In the genomic region with DNA sequence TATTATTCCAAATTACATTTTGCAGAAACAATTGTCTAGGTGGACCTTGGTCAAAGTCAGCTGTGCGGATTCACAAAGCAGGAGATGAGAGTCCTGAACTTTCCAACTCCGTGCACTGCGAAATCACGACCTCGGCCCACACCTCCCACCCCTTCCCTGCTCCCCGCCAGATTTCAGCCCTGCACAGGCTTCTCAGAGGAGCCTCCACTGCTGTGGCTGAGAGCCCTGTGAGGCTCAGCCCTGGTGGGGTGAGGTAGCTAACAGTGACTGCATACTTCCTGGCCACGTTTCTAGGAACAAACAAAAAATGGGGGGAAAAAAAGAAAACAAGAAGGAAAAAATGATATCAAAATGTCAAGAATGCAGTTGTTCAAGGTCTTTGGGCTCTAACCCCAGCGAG, we compare ENCODE assay signal across 17 cellular contexts.
DNase-seq lines count a peak whose midpoint lies in the region; ATAC-seq and TF ChIP-seq lines count a peak whose summit lies in the region.
"Had no signal": no experiment of that assay in that cellular context is flagged by ENCODE, and none has a peak within 500 bp of the region (broad histone marks: within the 10 kb centered on the region; RNA-seq: fewer than 3 reads in every experiment).

No MANE protein-coding gene starts in this region.

- no peak overlapping the region for H2BK12ac ChIP-seq in neuronal stem cell (ENCODE audit: low read length)

- no peaks in the 10 kb centered on the region for H3K9me3 Mint-ChIP-seq in WTC11
- H3K9me3 Mint-ChIP-seq in natural killer cell treated with Interleukin-12 subunit alpha and Interleukin-12 subunit beta and Interleukin-15 and Interleukin-18, amount 100 ng/mL, for 72 hours = no peaks in the 10 kb centered on the region
- H3K9me3 Mint-ChIP-seq: CD4-positive, CD25-positive, alpha-beta regulatory T cell; CD8-positive, alpha-beta T cell had no signal

- H3K27ac ChIP-seq in mesodermal cell (ENCODE audit: low read depth, low read length, severe bottlenecking) (peak overlapping the region; percentile 5), neuronal stem cell (replicated peaks; ENCODE audit: low read length) (no peak overlapping the region)

- H2BK15ac ChIP-seq in neuronal stem cell (ENCODE audit: low read length) = no peak overlapping the region

- H3K36me3 Mint-ChIP-seq in WTC11 = no peaks in the 10 kb centered on the region
- H3K36me3 Mint-ChIP-seq in natural killer cell treated with Interleukin-12 subunit alpha and Interleukin-12 subunit beta and Interleukin-15 and Interleukin-18, amount 100 ng/mL, for 72 hours = no peaks in the 10 kb centered on the region
- H3K36me3 Mint-ChIP-seq: CD4-positive, CD25-positive, alpha-beta regulatory T cell; CD8-positive, alpha-beta T cell had no signal

- H3K4me2 ChIP-seq in neuronal stem cell (ENCODE audit: insufficient read depth, low read length, poor library complexity, severe bottlenecking) = no peak overlapping the region

- no peak overlapping the region for H2AFZ ChIP-seq in neuronal stem cell (ENCODE audit: low read length)

- CTCF ChIA-PET in WTC11 (lab: Charles Lee) = no interaction called here

- H4K8ac ChIP-seq in neuronal stem cell (ENCODE audit: low read depth, low read length) = no peak overlapping the region

- H3K23ac ChIP-seq in neuronal stem cell (ENCODE audit: low read depth, low read length, poor library complexity) = no peak overlapping the region

- H3K4me1 Mint-ChIP-seq in WTC11 = peaks cover 22% of the 10 kb centered on the region
- H3K4me1 Mint-ChIP-seq in natural killer cell treated with Interleukin-12 subunit alpha and Interleukin-12 subunit beta and Interleukin-15 and Interleukin-18, amount 100 ng/mL, for 72 hours (ENCODE audit: low read depth in 2 of 2) = no peaks in the 10 kb centered on the region
- H3K4me1 Mint-ChIP-seq: CD4-positive, CD25-positive, alpha-beta regulatory T cell had no signal

- H3K14ac ChIP-seq in neuronal stem cell (ENCODE audit: low read length) = no peak overlapping the region

- H2BK120ac ChIP-seq in neuronal stem cell (ENCODE audit: low read depth, low read length) = peak overlapping the region; percentile 73

- H3K9me3 ChIP-seq in mesodermal cell (ENCODE audit: control insufficient read depth, low read length) (no peaks in the 10 kb centered on the region), neuronal stem cell (replicated peaks in 1 of 2; ENCODE audit: control insufficient read depth in 2 of 2, insufficient read depth in 1 of 2, low read depth in 1 of 2, low read length in 2 of 2) (no peaks in the 10 kb centered on the region)
- H3K9me3 ChIP-seq: Caco-2 had no signal

- peak overlapping the region; percentile 51 for H3K18ac ChIP-seq in neuronal stem cell (ENCODE audit: low read length)

- H3K9ac ChIP-seq in neuronal stem cell (ENCODE audit: low read depth, low read length, poor library complexity) = no peak overlapping the region

- H4K91ac ChIP-seq in neuronal stem cell (ENCODE audit: low read depth, low read length, poor library complexity) = no peak overlapping the region

- no peak overlapping the region for H3K4me3 ChIP-seq in mesodermal cell (ENCODE audit: extremely low read depth, insufficient read depth, low read length, poor library complexity, severe bottlenecking)
- H3K4me3 ChIP-seq in neuronal stem cell (ENCODE audit: low read length in 2 of 2) = no peak overlapping the region

- no peaks in the 10 kb centered on the region for H3K27me3 ChIP-seq in neuronal stem cell (ENCODE audit: control insufficient read depth in 3 of 3, insufficient read depth in 3 of 3, low read depth in 1 of 3, low read length in 3 of 3)

- H2AK5ac ChIP-seq in neuronal stem cell (ENCODE audit: low read depth, low read length) = no peak overlapping the region

- DNase-seq in WTC11 (ENCODE audit: low spot score) = no peak
- DNase-seq in neuronal stem cell (ENCODE audit: low spot score) = no peak
- DNase-seq in sciatic nerve (ENCODE audit: low spot score) = no peak
- DNase-seq in left colon = no peak
- no peak for DNase-seq in natural killer cell treated with Interleukin-12 subunit alpha and Interleukin-12 subunit beta and Interleukin-15 and Interleukin-18, amount 100 ng/mL, for 72 hours (ENCODE audit: low spot score)
- DNase-seq: C1 segment of cervical spinal cord; Caco-2; CD4-positive, CD25-positive, alpha-beta regulatory T cell; CD8-positive, alpha-beta T cell; DMS79; EL; GDM1; H7; HCEC 1CT had no signal

- H2BK5ac ChIP-seq in neuronal stem cell (ENCODE audit: low read length) = no peak overlapping the region

- no peak overlapping the region for H3K27ac Mint-ChIP-seq in WTC11
- H3K27ac Mint-ChIP-seq in natural killer cell treated with Interleukin-12 subunit alpha and Interleukin-12 subunit beta and Interleukin-15 and Interleukin-18, amount 100 ng/mL, for 72 hours = no peak overlapping the region
- H3K27ac Mint-ChIP-seq: CD4-positive, CD25-positive, alpha-beta regulatory T cell; CD8-positive, alpha-beta T cell had no signal

- POLR2A ChIA-PET in WTC11 (lab: Charles Lee) = no interaction called here

- no peak overlapping the region for H3K4me3 Mint-ChIP-seq in WTC11
- no peak overlapping the region for H3K4me3 Mint-ChIP-seq in natural killer cell treated with Interleukin-12 subunit alpha and Interleukin-12 subunit beta and Interleukin-15 and Interleukin-18, amount 100 ng/mL, for 72 hours
- H3K4me3 Mint-ChIP-seq: CD4-positive, CD25-positive, alpha-beta regulatory T cell; CD8-positive, alpha-beta T cell had no signal

- no peaks in the 10 kb centered on the region for H3K36me3 ChIP-seq in mesodermal cell (ENCODE audit: control insufficient read depth, insufficient read depth, low read length)
- H3K36me3 ChIP-seq in neuronal stem cell (replicated peaks in 1 of 2; ENCODE audit: control insufficient read depth in 2 of 2, insufficient read depth in 2 of 2, low read length in 2 of 2) = no peaks in the 10 kb centered on the region

- no peak overlapping the region for H3K4ac ChIP-seq in neuronal stem cell (ENCODE audit: low read length)

- 86% methylated on average over 6 to 7 of the region's 8 CpGs for WGBS in mesodermal cell (ENCODE audit: insufficient coverage in 2 of 2), 2 experiments
- WGBS in neuronal stem cell (ENCODE audit: extremely low coverage in 2 of 2, insufficient read length in 2 of 2, insufficient replicate concordance in 1 of 2), 2 donors = no CpG with 5 or more reads among the region's 8 CpGs

- TF ChIP-seq CTCF in WTC11 (IDR thresholded peaks at IDR 0.05) = no peak

- ATAC-seq in WTC11 (peak; percentile 39; the same call in 1 of the 2 replicates), sciatic nerve (peak; percentile 63), HG02885 (IDR thresholded peaks at IDR 0.05; ENCODE audit: poor library complexity, unreplicated experiment) (no peak), HG03135 (IDR thresholded peaks at IDR 0.05; ENCODE audit: unreplicated experiment) (no peak), left colon (no peak)
- no peak for ATAC-seq in natural killer cell treated with Interleukin-12 subunit alpha and Interleukin-12 subunit beta and Interleukin-15 and Interleukin-18, amount 100 ng/mL, for 72 hours
- ATAC-seq: CD8-positive, alpha-beta T cell had no signal

- peaks cover 3% of the 10 kb centered on the region; the same call in 1 of the 2 replicates for H3K27me3 Mint-ChIP-seq in WTC11 (ENCODE audit: low read depth)
- H3K27me3 Mint-ChIP-seq in natural killer cell treated with Interleukin-12 subunit alpha and Interleukin-12 subunit beta and Interleukin-15 and Interleukin-18, amount 100 ng/mL, for 72 hours = peaks cover 0 to 3% of the 10 kb centered on the region in 2 donors

- H3K4me1 ChIP-seq in mesodermal cell (ENCODE audit: control insufficient read depth, insufficient read depth, low read length, poor library complexity, severe bottlenecking) (peaks cover 10% of the 10 kb centered on the region), neuronal stem cell (ENCODE audit: control insufficient read depth in 2 of 2, insufficient read depth in 1 of 2, low read depth in 1 of 2, low read length in 2 of 2) (peaks cover 2 to 7% of the 10 kb centered on the region in 2 donors)
- H3K4me1 ChIP-seq: Caco-2 had no signal

- H3K79me1 ChIP-seq in neuronal stem cell (ENCODE audit: low read depth, low read length) = no peaks in the 10 kb centered on the region

- intact Hi-C loops in sciatic nerve (cut with DNase I) = no loop called here
- intact Hi-C loops in left colon (cut with DNase I, micrococcal nuclease) = no loop called here

TF ChIP-seq in WTC11, 78 proteins besides CTCF, POLR2A, EP300 and RAD21 (continues in another document):
- TF ChIP-seq FOXJ3 (CRISPR knock-in tag; IDR thresholded peaks at IDR 0.05; ENCODE audit: borderline replicate concordance) = no peak
- TF ChIP-seq, protein P1, sequence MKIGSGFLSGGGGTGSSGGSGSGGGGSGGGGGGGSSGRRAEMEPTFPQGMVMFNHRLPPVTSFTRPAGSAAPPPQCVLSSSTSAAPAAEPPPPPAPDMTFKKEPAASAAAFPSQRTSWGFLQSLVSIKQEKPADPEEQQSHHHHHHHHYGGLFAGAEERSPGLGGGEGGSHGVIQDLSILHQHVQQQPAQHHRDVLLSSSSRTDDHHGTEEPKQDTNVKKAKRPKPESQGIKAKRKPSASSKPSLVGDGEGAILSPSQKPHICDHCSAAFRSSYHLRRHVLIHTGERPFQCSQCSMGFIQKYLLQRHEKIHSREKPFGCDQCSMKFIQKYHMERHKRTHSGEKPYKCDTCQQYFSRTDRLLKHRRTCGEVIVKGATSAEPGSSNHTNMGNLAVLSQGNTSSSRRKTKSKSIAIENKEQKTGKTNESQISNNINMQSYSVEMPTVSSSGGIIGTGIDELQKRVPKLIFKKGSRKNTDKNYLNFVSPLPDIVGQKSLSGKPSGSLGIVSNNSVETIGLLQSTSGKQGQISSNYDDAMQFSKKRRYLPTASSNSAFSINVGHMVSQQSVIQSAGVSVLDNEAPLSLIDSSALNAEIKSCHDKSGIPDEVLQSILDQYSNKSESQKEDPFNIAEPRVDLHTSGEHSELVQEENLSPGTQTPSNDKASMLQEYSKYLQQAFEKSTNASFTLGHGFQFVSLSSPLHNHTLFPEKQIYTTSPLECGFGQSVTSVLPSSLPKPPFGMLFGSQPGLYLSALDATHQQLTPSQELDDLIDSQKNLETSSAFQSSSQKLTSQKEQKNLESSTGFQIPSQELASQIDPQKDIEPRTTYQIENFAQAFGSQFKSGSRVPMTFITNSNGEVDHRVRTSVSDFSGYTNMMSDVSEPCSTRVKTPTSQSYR (CRISPR knock-in tag; IDR thresholded peaks at IDR 0.05) = no peak
- no peak for TF ChIP-seq TP53 (CRISPR knock-in tag; IDR thresholded peaks at IDR 0.05)
- no peak for TF ChIP-seq ZNF671 (CRISPR knock-in tag; IDR thresholded peaks at IDR 0.05)
- TF ChIP-seq RELA (CRISPR knock-in tag; IDR thresholded peaks at IDR 0.05; ENCODE audit: borderline replicate concordance) = no peak
- no peak for TF ChIP-seq NFYB (CRISPR knock-in tag; conservative IDR thresholded peaks at IDR 0.05; ENCODE audit: low read depth)

Comparison
In these comparisons a context has a peak if more than half of its experiments do, and no peak if none do; other contexts are left out.
1. ATAC-seq: peak in WTC11 (single experiment) and sciatic nerve (single experiment); none in HG02885 (single experiment), HG03135 (single experiment), left colon (single experiment) and natural killer cell treated with Interleukin-12 subunit alpha and Interleukin-12 subunit beta and Interleukin-15 and Interleukin-18, amount 100 ng/mL, for 72 hours (0 of 2).